1 cellular context compared by ENCODE assay signal in genomic region chr2:241673797-241674725, GRCh38.
TF ChIP-seq lines count a peak whose summit lies in the region.

No MANE protein-coding gene starts in this region.

TF ChIP-seq in H1, 55 proteins besides CTCF, POLR2A, EP300 and RAD21:
- TF ChIP-seq BCL11A (IDR thresholded peaks at IDR 0.05; ENCODE audit: low read depth in 2 of 2, low read length in 2 of 2) (no peak), YY1 (IDR thresholded peaks at IDR 0.05; ENCODE audit: low read depth, low read length) (peak; percentile 45; the same call in 1 of the 2 replicates), SIN3A (conservative IDR thresholded peaks at IDR 0.05 in 1 of 2, IDR thresholded peaks at IDR 0.05 in 1 of 2; ENCODE audit: low read depth in 1 of 2, low read length in 2 of 2) (no peak), JUN (IDR thresholded peaks at IDR 0.05; ENCODE audit: low read depth, low read length) (no peak), SP2 (IDR thresholded peaks at IDR 0.05; ENCODE audit: low read length) (no peak), ZNF274 (IDR thresholded peaks at IDR 0.05; ENCODE audit: borderline replicate concordance, extremely low read depth, low read length) (no peak), ATF2 (IDR thresholded peaks at IDR 0.05; ENCODE audit: low read length) (no peak), TBP (IDR thresholded peaks at IDR 0.05; ENCODE audit: low read depth, low read length) (no peak), SP4 (IDR thresholded peaks at IDR 0.05; ENCODE audit: low read length) (no peak)
